8 cellular contexts compared by ENCODE assay signal in the genomic region with DNA sequence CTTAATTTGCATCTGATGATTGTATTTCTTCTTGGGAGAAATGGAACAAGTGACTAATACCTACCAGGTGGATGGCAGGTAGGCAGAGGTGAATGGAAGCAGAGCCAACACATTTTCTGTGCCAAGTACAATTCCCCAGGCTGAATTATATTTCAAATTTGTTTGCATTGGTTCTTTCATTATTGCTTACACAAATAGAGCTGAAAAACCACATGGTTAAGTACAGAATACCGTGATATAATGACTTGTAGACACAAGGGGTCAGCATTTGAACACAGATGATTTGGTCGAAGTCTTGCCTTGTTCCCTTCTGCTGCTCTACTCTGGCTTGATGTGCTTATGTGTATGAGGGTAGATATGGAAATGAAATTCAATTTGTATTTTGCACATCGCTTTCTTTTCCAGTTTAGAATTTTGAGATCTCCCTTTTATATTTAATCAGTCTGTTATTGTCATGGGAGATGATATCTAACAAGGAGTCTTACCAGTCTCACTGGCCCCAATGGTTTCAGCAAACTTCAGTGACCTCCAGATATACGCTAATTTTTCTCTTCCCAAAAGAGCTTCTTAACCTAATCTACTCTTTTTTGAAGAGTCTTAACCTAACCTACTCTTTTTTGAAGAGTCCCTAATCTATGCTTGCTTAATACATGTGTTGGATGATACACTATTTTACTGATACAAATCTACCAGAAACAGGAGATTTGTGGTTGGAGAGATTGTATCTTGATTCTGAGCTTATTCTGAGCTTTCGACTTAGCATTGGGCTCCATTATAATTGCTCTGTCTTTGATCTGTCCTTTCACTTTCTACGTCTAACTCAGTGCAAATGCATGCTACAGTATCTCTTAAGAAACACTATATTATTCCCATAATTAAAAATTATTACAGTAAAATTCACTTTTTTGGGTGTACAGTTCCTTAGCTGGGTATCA.
DNase-seq lines count a peak whose midpoint lies in the region; ATAC-seq, FAIRE-seq and TF ChIP-seq lines count a peak whose summit lies in the region.

No MANE protein-coding gene starts in this region.

- CTCF ChIA-PET in activated CD4-positive, alpha-beta T cell treated with anti-CD3 and anti-CD28 coated beads, Interleukin-2, amount 10 ng/mL, durations not matched to agents 7 days and 5 days (lab: Charles Lee): interaction anchor here (0.6 to 2.8 kb wide), 15 partner anchors 8 to 817 kb away, joined by 3 to 17 read pairs (median 3); no protein-coding TSS in a partner anchor
- CTCF ChIA-PET in MCF 10A (lab: Yijun Ruan, JAX): interaction anchor here (0.5 to 17.5 kb wide), 68 partner anchors 9 to 651 kb away, joined by 3 to 492 read pairs (median 4); partner anchors contain the start of gene GLRX

- no peaks in the 10 kb centered on the region for H3K9me3 ChIP-seq in testis

- TF ChIP-seq CTCF in MCF 10A (IDR thresholded peaks at IDR 0.05; ENCODE audit: unreplicated experiment) (peak; percentile 67), testis (IDR thresholded peaks at IDR 0.05) (peak; percentile 28 to 51 (median 38))

- H3K27ac ChIP-seq in testis: no peak overlapping the region

- H3K4me3 Mint-ChIP-seq in activated CD4-positive, alpha-beta T cell treated with anti-CD3 and anti-CD28 coated beads, Interleukin-2, amount 10 ng/mL, durations not matched to agents 7 days and 5 days: peak overlapping the region; percentile 6
- no peak overlapping the region for H3K4me3 Mint-ChIP-seq in MCF 10A (ENCODE audit: unreplicated experiment)

- no peaks in the 10 kb centered on the region for H3K36me3 Mint-ChIP-seq in activated CD4-positive, alpha-beta T cell treated with anti-CD3 and anti-CD28 coated beads, Interleukin-2, amount 10 ng/mL, durations not matched to agents 7 days and 5 days (ENCODE audit: low read depth)
- no peaks in the 10 kb centered on the region for H3K36me3 Mint-ChIP-seq in MCF 10A (ENCODE audit: insufficient read depth, unreplicated experiment)

- H3K27ac Mint-ChIP-seq in activated CD4-positive, alpha-beta T cell treated with anti-CD3 and anti-CD28 coated beads, Interleukin-2, amount 10 ng/mL, durations not matched to agents 7 days and 5 days: peak overlapping the region; percentile 2
- no peak overlapping the region for H3K27ac Mint-ChIP-seq in MCF 10A (ENCODE audit: low read depth, unreplicated experiment)

- H3K4me1 ChIP-seq in testis: peaks cover 16% of the 10 kb centered on the region

- BruUV-seq in MCF 10A (replicated peaks; lab: Mats Ljungman, UMichigan): no TSS peak

- H3K4me3 ChIP-seq in testis: no peak overlapping the region

- intact Hi-C loops in MCF 10A (cut with micrococcal nuclease) (loop anchor here (1.0 to 10.0 kb wide), 5 partner anchors 93 to 820 kb away; no protein-coding TSS in a partner anchor), testis (cut with DNase I; ENCODE audit: low total_unique reads) (no loop called here)

- peak; percentile 88 for ATAC-seq in GM21447 (IDR thresholded peaks at IDR 0.05; ENCODE audit: unreplicated experiment)
- peak; percentile 86 for ATAC-seq in HG03558 (IDR thresholded peaks at IDR 0.05; ENCODE audit: extremely low read depth, unreplicated experiment)

- H3K27me3 ChIP-seq in testis: no peaks in the 10 kb centered on the region

- peak; percentile 99 for FAIRE-seq in islet of Langerhans (lab: Jason Lieb, UNC)

- DNase-seq in activated CD4-positive, alpha-beta T cell treated with anti-CD3 and anti-CD28 coated beads, Interleukin-2, amount 10 ng/mL, durations not matched to agents 7 days and 5 days: peak; percentile 61
- no peak for DNase-seq in activated CD4-positive, alpha-beta T cell treated with anti-CD3 and anti-CD28 coated beads, Interleukin-2, amount 50 U/mL, for 48 hours
- DNase-seq in NCI-H82 treated with DMSO at 0.1 percent for 48 hours (lab: John Stamatoyannopoulos, UW; ENCODE audit: unreplicated experiment): peak; percentile 26
- peak; percentile 83 for DNase-seq in MCF 10A (ENCODE audit: unreplicated experiment)
- peak; percentile 51 for DNase-seq in testis

- no peaks in the 10 kb centered on the region for H3K9me3 Mint-ChIP-seq in activated CD4-positive, alpha-beta T cell treated with anti-CD3 and anti-CD28 coated beads, Interleukin-2, amount 10 ng/mL, durations not matched to agents 7 days and 5 days
- no peaks in the 10 kb centered on the region for H3K9me3 Mint-ChIP-seq in MCF 10A (ENCODE audit: unreplicated experiment)

- WGBS in testis, 2 donors: 61% methylated on average over 6 of the region's 6 CpGs

- H3K36me3 ChIP-seq in testis (ENCODE audit: low read depth, missing control alignments): no peaks in the 10 kb centered on the region

- H3K4me1 Mint-ChIP-seq in activated CD4-positive, alpha-beta T cell treated with anti-CD3 and anti-CD28 coated beads, Interleukin-2, amount 10 ng/mL, durations not matched to agents 7 days and 5 days: peaks cover 24% of the 10 kb centered on the region
- H3K4me1 Mint-ChIP-seq in MCF 10A (ENCODE audit: insufficient read depth, unreplicated experiment): peaks cover 16% of the 10 kb centered on the region

- TF ChIP-seq POLR2A in testis (IDR thresholded peaks at IDR 0.05): no peak

- POLR2A ChIA-PET in activated CD4-positive, alpha-beta T cell treated with anti-CD3 and anti-CD28 coated beads, Interleukin-2, amount 10 ng/mL, durations not matched to agents 7 days and 5 days (lab: Charles Lee): no interaction called here
- POLR2A ChIA-PET in MCF 10A (lab: Yijun Ruan, JAX): interaction anchor here (0.6 to 4.2 kb wide), 18 partner anchors 8 to 370 kb away, joined by 3 to 16 read pairs (median 3); partner anchors contain the start of gene CAST

- peaks cover 17% of the 10 kb centered on the region for H3K27me3 Mint-ChIP-seq in activated CD4-positive, alpha-beta T cell treated with anti-CD3 and anti-CD28 coated beads, Interleukin-2, amount 10 ng/mL, durations not matched to agents 7 days and 5 days
- no peaks in the 10 kb centered on the region for H3K27me3 Mint-ChIP-seq in MCF 10A (ENCODE audit: insufficient read depth, unreplicated experiment)

Comparison
In these comparisons a context has a peak if more than half of its experiments do, and no peak if none do; other contexts are left out.
1. DNase-seq: peak in activated CD4-positive, alpha-beta T cell treated with anti-CD3 and anti-CD28 coated beads, Interleukin-2, amount 10 ng/mL, durations not matched to agents 7 days and 5 days (single experiment), NCI-H82 treated with DMSO at 0.1 percent for 48 hours (single experiment), MCF 10A (single experiment) and testis (single experiment); none in activated CD4-positive, alpha-beta T cell treated with anti-CD3 and anti-CD28 coated beads, Interleukin-2, amount 50 U/mL, for 48 hours (0 of 2).